1 cellular context compared by ENCODE assay signal in the genomic region with DNA sequence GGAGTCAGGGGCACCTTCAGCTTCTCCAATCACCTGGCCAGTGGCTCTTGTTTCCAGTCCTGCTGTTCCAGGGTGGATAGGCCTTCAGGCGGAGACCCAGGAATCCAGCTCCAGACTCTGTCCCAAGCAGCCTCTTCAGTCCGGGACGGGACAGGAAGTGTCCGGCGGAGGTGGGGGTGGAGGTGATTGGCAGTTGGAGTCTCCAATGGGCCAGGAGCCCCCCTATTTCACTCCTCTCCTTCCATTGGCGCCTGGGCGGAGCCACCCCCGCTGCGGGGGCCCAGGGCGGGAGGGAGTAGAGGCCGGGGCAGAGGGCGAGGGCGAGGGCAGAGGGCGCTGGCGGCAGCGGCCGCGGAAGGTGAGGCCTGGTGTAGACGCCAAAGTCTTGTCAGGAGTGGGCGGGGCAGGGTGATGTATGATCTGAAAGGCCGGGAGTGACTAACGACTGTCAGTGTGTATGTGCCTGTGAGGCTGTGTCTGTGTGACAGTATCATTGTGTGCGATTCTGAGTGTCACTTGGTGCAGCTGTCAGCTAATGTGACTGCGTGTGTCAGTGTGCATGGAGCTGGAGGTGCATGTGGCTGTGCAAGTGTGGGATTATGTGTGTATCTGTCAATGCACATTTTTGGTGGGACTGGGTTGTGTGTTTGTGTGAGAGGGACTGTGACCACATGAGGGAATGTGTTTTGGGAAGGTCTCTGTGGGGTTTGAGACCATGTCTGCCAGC.
TF ChIP-seq lines count a peak whose summit lies in the region.

A gene (plus strand): TSS at position 310 of the 727 bp plus-strand sequence. CDS start 3,033 bp downstream, outside the sequence.

TF ChIP-seq in HEK293, 187 proteins besides CTCF, POLR2A, EP300 and RAD21 (continued from another document):
- TF ChIP-seq ZNF610 (tag by site-specific recombination; IDR thresholded peaks at IDR 0.05; ENCODE audit: borderline replicate concordance), result no peak
- TF ChIP-seq, protein P1, sequence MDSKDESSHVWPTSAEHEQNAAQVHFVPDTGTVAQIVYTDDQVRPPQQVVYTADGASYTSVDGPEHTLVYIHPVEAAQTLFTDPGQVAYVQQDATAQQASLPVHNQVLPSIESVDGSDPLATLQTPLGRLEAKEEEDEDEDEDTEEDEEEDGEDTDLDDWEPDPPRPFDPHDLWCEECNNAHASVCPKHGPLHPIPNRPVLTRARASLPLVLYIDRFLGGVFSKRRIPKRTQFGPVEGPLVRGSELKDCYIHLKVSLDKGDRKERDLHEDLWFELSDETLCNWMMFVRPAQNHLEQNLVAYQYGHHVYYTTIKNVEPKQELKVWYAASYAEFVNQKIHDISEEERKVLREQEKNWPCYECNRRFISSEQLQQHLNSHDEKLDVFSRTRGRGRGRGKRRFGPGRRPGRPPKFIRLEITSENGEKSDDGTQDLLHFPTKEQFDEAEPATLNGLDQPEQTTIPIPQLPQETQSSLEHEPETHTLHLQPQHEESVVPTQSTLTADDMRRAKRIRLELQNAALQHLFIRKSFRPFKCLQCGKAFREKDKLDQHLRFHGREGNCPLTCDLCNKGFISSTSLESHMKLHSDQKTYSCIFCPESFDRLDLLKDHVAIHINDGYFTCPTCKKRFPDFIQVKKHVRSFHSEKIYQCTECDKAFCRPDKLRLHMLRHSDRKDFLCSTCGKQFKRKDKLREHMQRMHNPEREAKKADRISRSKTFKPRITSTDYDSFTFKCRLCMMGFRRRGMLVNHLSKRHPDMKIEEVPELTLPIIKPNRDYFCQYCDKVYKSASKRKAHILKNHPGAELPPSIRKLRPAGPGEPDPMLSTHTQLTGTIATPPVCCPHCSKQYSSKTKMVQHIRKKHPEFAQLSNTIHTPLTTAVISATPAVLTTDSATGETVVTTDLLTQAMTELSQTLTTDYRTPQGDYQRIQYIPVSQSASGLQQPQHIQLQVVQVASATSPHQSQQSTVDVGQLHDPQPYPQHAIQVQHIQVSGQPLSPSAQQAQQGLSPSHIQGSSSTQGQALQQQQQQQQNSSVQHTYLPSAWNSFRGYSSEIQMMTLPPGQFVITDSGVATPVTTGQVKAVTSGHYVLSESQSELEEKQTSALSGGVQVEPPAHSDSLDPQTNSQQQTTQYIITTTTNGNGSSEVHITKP (tag by site-specific recombination; IDR thresholded peaks at IDR 0.05), result no peak; the same call in 1 of the 2 replicates
- TF ChIP-seq, protein P2, sequence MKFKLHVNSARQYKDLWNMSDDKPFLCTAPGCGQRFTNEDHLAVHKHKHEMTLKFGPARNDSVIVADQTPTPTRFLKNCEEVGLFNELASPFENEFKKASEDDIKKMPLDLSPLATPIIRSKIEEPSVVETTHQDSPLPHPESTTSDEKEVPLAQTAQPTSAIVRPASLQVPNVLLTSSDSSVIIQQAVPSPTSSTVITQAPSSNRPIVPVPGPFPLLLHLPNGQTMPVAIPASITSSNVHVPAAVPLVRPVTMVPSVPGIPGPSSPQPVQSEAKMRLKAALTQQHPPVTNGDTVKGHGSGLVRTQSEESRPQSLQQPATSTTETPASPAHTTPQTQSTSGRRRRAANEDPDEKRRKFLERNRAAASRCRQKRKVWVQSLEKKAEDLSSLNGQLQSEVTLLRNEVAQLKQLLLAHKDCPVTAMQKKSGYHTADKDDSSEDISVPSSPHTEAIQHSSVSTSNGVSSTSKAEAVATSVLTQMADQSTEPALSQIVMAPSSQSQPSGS (tag by site-specific recombination; IDR thresholded peaks at IDR 0.05; ENCODE audit: low read depth), result no peak
- TF ChIP-seq, protein P3, sequence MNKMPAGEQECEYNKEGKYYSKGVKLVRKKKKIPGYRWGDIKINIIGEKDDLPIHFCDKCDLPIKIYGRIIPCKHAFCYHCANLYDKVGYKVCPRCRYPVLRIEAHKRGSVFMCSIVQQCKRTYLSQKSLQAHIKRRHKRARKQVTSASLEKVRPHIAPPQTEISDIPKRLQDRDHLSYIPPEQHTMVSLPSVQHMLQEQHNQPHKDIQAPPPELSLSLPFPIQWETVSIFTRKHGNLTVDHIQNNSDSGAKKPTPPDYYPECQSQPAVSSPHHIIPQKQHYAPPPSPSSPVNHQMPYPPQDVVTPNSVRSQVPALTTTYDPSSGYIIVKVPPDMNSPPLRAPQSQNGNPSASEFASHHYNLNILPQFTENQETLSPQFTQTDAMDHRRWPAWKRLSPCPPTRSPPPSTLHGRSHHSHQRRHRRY (tag by site-specific recombination; IDR thresholded peaks at IDR 0.05), result no peak
